ENCODE assay signal across 17 cellular contexts in genomic region chr10:100930368-100930767, GRCh38. TPM values are rescaled to one million over a fixed set of nuclear protein-coding genes. Genes with fewer than 3 reads are reported as not detected.
DNase-seq lines count a peak whose midpoint lies in the region; ATAC-seq and TF ChIP-seq lines count a peak whose summit lies in the region.
"Had no signal": no experiment of that assay in that cellular context is flagged by ENCODE, and none has a peak within 500 bp of the region (broad histone marks: within the 10 kb centered on the region; RNA-seq: fewer than 3 reads in every experiment).

No MANE protein-coding gene starts in this region.

- no peak for ATAC-seq in foreskin keratinocyte
- ATAC-seq: left lung, WTC11 had no signal

- H3K27me3 Mint-ChIP-seq in activated naive CD8-positive, alpha-beta T cell, result no peaks in the 10 kb centered on the region
- H3K27me3 Mint-ChIP-seq in activated naive CD8-positive, alpha-beta T cell treated with anti-CD3 and anti-CD28 coated beads for 36 hours, result no peaks in the 10 kb centered on the region
- H3K27me3 Mint-ChIP-seq: naive B cell had no signal

- H3K9me3 Mint-ChIP-seq in activated naive CD8-positive, alpha-beta T cell (ENCODE audit: low read depth), result no peaks in the 10 kb centered on the region
- H3K9me3 Mint-ChIP-seq in activated naive CD8-positive, alpha-beta T cell treated with anti-CD3 and anti-CD28 coated beads for 36 hours, result no peaks in the 10 kb centered on the region
- H3K9me3 Mint-ChIP-seq: naive B cell, WTC11 had no signal

- no peaks in the 10 kb centered on the region for H3K27me3 ChIP-seq in foreskin keratinocyte
- H3K27me3 ChIP-seq in esophagus squamous epithelium, result no peaks in the 10 kb centered on the region
- H3K27me3 ChIP-seq in vagina, result no peaks in the 10 kb centered on the region
- H3K27me3 ChIP-seq: breast epithelium, left lung, testis had no signal

- H3K4me3 ChIP-seq in esophagus squamous epithelium (no peak overlapping the region), vagina (no peak overlapping the region)
- H3K4me3 ChIP-seq: breast epithelium, left lung, testis had no signal

- H3K4me3 Mint-ChIP-seq in activated naive CD8-positive, alpha-beta T cell, result no peak overlapping the region
- H3K4me3 Mint-ChIP-seq in activated naive CD8-positive, alpha-beta T cell treated with anti-CD3 and anti-CD28 coated beads for 36 hours, result no peak overlapping the region
- H3K4me3 Mint-ChIP-seq: naive B cell, WTC11 had no signal

- peak; percentile 3 for TF ChIP-seq CTCF in foreskin keratinocyte (conservative IDR thresholded peaks at IDR 0.05)
- TF ChIP-seq CTCF in esophagus squamous epithelium (IDR thresholded peaks at IDR 0.05), result no peak
- no peak for TF ChIP-seq CTCF in vagina (IDR thresholded peaks at IDR 0.05)

- intact Hi-C loops in esophagus squamous epithelium (cut with DNase I), result no loop called here
- intact Hi-C loops in vagina (cut with DNase I), result no loop called here

- TF ChIP-seq POLR2A in esophagus squamous epithelium (IDR thresholded peaks at IDR 0.05), result no peak
- TF ChIP-seq POLR2A in vagina (IDR thresholded peaks at IDR 0.05), result no peak

- peaks cover 4 to 100% (median 29%) of the 10 kb centered on the region in 3 donors for H3K36me3 ChIP-seq in esophagus squamous epithelium
- H3K36me3 ChIP-seq in vagina, result peaks cover 0 to 69% of the 10 kb centered on the region in 2 donors
- H3K36me3 ChIP-seq: breast epithelium had no signal

- H3K4me1 ChIP-seq in foreskin keratinocyte, result no peaks in the 10 kb centered on the region
- H3K4me1 ChIP-seq in esophagus squamous epithelium, result no peaks in the 10 kb centered on the region
- no peaks in the 10 kb centered on the region for H3K4me1 ChIP-seq in vagina
- H3K4me1 ChIP-seq: breast epithelium, left lung had no signal

- H3K9me3 ChIP-seq in esophagus squamous epithelium (no peaks in the 10 kb centered on the region), vagina (no peaks in the 10 kb centered on the region)
- H3K9me3 ChIP-seq: breast epithelium, left lung, testis had no signal

- H3K4me1 Mint-ChIP-seq in activated naive CD8-positive, alpha-beta T cell (ENCODE audit: low read depth), result peaks cover 8% of the 10 kb centered on the region
- H3K4me1 Mint-ChIP-seq in activated naive CD8-positive, alpha-beta T cell treated with anti-CD3 and anti-CD28 coated beads for 36 hours, result peaks cover 3% of the 10 kb centered on the region

- peaks cover 21% of the 10 kb centered on the region for H3K36me3 Mint-ChIP-seq in activated naive CD8-positive, alpha-beta T cell
- H3K36me3 Mint-ChIP-seq in activated naive CD8-positive, alpha-beta T cell treated with anti-CD3 and anti-CD28 coated beads for 36 hours, result peaks cover 38% of the 10 kb centered on the region

- DNase-seq in activated naive CD8-positive, alpha-beta T cell treated with anti-CD3 and anti-CD28 coated beads for 36 hours, result no peak
- DNase-seq in astrocyte of the hippocampus (ENCODE audit: low read depth, low spot score), result peak; percentile 42
- DNase-seq in foreskin keratinocyte, result no peak
- peak in 2 of 49 donors; percentile 3 to 22 for DNase-seq in substantia nigra (lab: John Stamatoyannopoulos, UW)
- DNase-seq in SW 1271 (lab: John Stamatoyannopoulos, UW), result no peak
- no peak for DNase-seq in esophagus squamous epithelium (lab: John Stamatoyannopoulos, UW)
- DNase-seq in vagina (ENCODE audit: extremely low spot score in 2 of 2), result no peak
- DNase-seq: COR-L47, left lung, naive B cell, NCI-H1694 treated with DMSO at 0.1 percent for 48 hours, NCI-H510A, OCI-M1, testis had no signal

- H3K27ac Mint-ChIP-seq in activated naive CD8-positive, alpha-beta T cell, result peak overlapping the region; percentile 10
- no peak overlapping the region for H3K27ac Mint-ChIP-seq in activated naive CD8-positive, alpha-beta T cell treated with anti-CD3 and anti-CD28 coated beads for 36 hours
- H3K27ac Mint-ChIP-seq: WTC11 had no signal

- H3K27ac ChIP-seq in foreskin keratinocyte (no peak overlapping the region), substantia nigra (ENCODE audit: low read depth, low read length, poor library complexity, severe bottlenecking) (peak overlapping the region; percentile 92), esophagus squamous epithelium (no peak overlapping the region), vagina (no peak overlapping the region)
- H3K27ac ChIP-seq: breast epithelium, left lung, testis had no signal

RNA-seq across cellular contexts. Expression of gene SLF2, which starts 17.6 kb away (rescaled TPM):
- total RNA-seq in activated naive CD8-positive, alpha-beta T cell treated with anti-CD3 and anti-CD28 coated beads for 36 hours, result 10 to 100 TPM; 30.2 to 30.5 TPM
- total RNA-seq in foreskin keratinocyte (17.7 and 19.3 TPM in 2 replicates), esophagus squamous epithelium (10 to 100 TPM; 12.1 to 24.8 (median 13.5) TPM), vagina (26.8 TPM)
- polyA plus RNA-seq in foreskin keratinocyte, result 2.8 and 3.9 TPM in 2 replicates

RNA-seq across cellular contexts. Expression of gene SEMA4G, which starts 38.9 kb away (rescaled TPM):
- 1 to 10 TPM in 1 of 2 experiments, under 1 TPM in 1; 0.89 to 1.0 TPM for total RNA-seq in activated naive CD8-positive, alpha-beta T cell treated with anti-CD3 and anti-CD28 coated beads for 36 hours
- total RNA-seq in foreskin keratinocyte, result 0.99 and 1.1 TPM in 2 replicates
- polyA plus RNA-seq in foreskin keratinocyte, result 0.96 and 1.1 TPM in 2 replicates
- total RNA-seq in esophagus squamous epithelium, result 1 to 10 TPM in 3 of 4 donors, under 1 TPM in 1; 0.44 to 4.1 (median 1.3) TPM
- 6.4 TPM for total RNA-seq in vagina

RNA-seq across cellular contexts. Expression of gene MRPL43, which starts 56.9 kb away (rescaled TPM):
- total RNA-seq in activated naive CD8-positive, alpha-beta T cell treated with anti-CD3 and anti-CD28 coated beads for 36 hours, result 10 to 100 TPM; 56.3 to 58.1 TPM
- total RNA-seq in foreskin keratinocyte, result 81.4 and 88.5 TPM in 2 replicates
- 107 and 114 TPM in 2 replicates for polyA plus RNA-seq in foreskin keratinocyte
- 10 to 100 TPM; 52.7 to 71.9 (median 60.7) TPM for total RNA-seq in esophagus squamous epithelium
- total RNA-seq in vagina, result 85.4 TPM

RNA-seq across cellular contexts. Expression of gene TWNK, which starts 57.0 kb away (rescaled TPM):
- total RNA-seq in activated naive CD8-positive, alpha-beta T cell treated with anti-CD3 and anti-CD28 coated beads for 36 hours, result 10 to 100 TPM; 40.6 to 41.9 TPM
- total RNA-seq in foreskin keratinocyte (15.8 and 17.2 TPM in 2 replicates), esophagus squamous epithelium (10 to 100 TPM in 1 of 4 donors, 1 to 10 TPM in 3; 5.0 to 13.9 (median 6.5) TPM), vagina (5.2 TPM)
- polyA plus RNA-seq in foreskin keratinocyte, result 11.6 and 13.8 TPM in 2 replicates
